Comparison of ENCODE assay signal across 19 cellular contexts in the genomic region with DNA sequence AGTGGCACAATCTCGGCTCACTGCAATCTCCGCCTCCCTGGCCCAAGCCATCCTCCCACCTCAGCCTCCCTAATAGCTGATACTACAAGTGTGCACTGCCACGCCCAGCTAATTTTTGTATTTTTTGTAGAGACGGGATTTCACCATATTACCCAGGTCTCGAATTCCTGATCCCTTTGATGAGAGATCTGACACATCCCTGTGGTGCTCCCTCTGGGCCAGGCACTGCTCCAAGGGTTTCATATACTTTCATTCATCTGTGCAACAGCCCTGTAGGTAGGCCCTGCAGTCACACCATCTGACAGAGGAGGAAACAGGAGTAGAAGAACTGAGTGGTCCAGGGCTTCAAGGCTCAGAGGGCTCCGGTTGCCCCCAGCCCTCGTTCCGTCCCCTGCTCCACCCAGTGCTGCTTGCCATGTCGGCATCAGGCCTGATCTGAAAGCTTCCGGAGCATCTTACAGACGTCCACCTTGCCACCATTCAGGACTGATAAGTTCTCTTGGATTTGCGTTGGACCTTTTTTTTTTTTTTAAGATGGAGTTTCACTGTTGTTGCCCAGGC. TPM values are rescaled to one million over a fixed set of nuclear protein-coding genes. Genes with fewer than 3 reads are reported as not detected.
DNase-seq lines count a peak whose midpoint lies in the region; ATAC-seq and TF ChIP-seq lines count a peak whose summit lies in the region.
"Had no signal": no experiment of that assay in that cellular context is flagged by ENCODE, and none has a peak within 500 bp of the region (broad histone marks: within the 10 kb centered on the region; RNA-seq: fewer than 3 reads in every experiment).

No MANE protein-coding gene starts in this region.

- H3K27ac ChIP-seq in caudate nucleus (ENCODE audit: low read depth, low read length) = no peak overlapping the region
- H3K27ac ChIP-seq: transverse colon had no signal

- H3K36me3 Mint-ChIP-seq in stimulated activated naive CD8-positive, alpha-beta T cell treated with anti-CD3 and anti-CD28 coated beads, Interleukin-15, Interleukin-2, amounts not matched to agents 100 ng/mL and 50 ng/mL, for 24 hours (ENCODE audit: low read depth) = peaks cover 68% of the 10 kb centered on the region
- H3K36me3 Mint-ChIP-seq in T-helper 17 cell (ENCODE audit: low read depth) = peaks cover 5% of the 10 kb centered on the region
- H3K36me3 Mint-ChIP-seq in natural killer cell treated with Interleukin-12 subunit alpha and Interleukin-12 subunit beta and Interleukin-15 and Interleukin-18, amount 100 ng/mL, for 72 hours = peaks cover 25% of the 10 kb centered on the region

- ATAC-seq in stimulated activated naive CD8-positive, alpha-beta T cell treated with anti-CD3 and anti-CD28 coated beads, Interleukin-15, Interleukin-2, amounts not matched to agents 100 U/mL and 50 U/mL, for 24 hours = no peak
- ATAC-seq in T-helper 17 cell = no peak
- ATAC-seq in natural killer cell treated with Interleukin-12 subunit alpha and Interleukin-12 subunit beta and Interleukin-15 and Interleukin-18, amount 100 ng/mL, for 72 hours = no peak
- ATAC-seq: left colon, right cardiac atrium had no signal

- peaks cover 4% of the 10 kb centered on the region for H3K9me3 ChIP-seq in T-helper 17 cell (ENCODE audit: control insufficient read depth, low read length, poor library complexity, severe bottlenecking)
- H3K9me3 ChIP-seq: HAP-1 had no signal

- no peak for TF ChIP-seq CTCF in foreskin fibroblast (IDR thresholded peaks at IDR 0.05; ENCODE audit: low read depth, low read length)

- H3K27me3 Mint-ChIP-seq in stimulated activated naive CD8-positive, alpha-beta T cell treated with anti-CD3 and anti-CD28 coated beads, Interleukin-15, Interleukin-2, amounts not matched to agents 100 ng/mL and 50 ng/mL, for 24 hours = no peaks in the 10 kb centered on the region
- H3K27me3 Mint-ChIP-seq in T-helper 17 cell = no peaks in the 10 kb centered on the region
- H3K27me3 Mint-ChIP-seq in natural killer cell treated with Interleukin-12 subunit alpha and Interleukin-12 subunit beta and Interleukin-15 and Interleukin-18, amount 100 ng/mL, for 72 hours = no peaks in the 10 kb centered on the region

- peak overlapping the region; percentile 48 for H3K27ac Mint-ChIP-seq in stimulated activated naive CD8-positive, alpha-beta T cell treated with anti-CD3 and anti-CD28 coated beads, Interleukin-15, Interleukin-2, amounts not matched to agents 100 ng/mL and 50 ng/mL, for 24 hours
- H3K27ac Mint-ChIP-seq in T-helper 17 cell = peak overlapping the region; percentile 24
- peak overlapping the region in 1 of 2 donors; percentile 30 for H3K27ac Mint-ChIP-seq in natural killer cell treated with Interleukin-12 subunit alpha and Interleukin-12 subunit beta and Interleukin-15 and Interleukin-18, amount 100 ng/mL, for 72 hours

- H3K4me1 Mint-ChIP-seq in stimulated activated naive CD8-positive, alpha-beta T cell treated with anti-CD3 and anti-CD28 coated beads, Interleukin-15, Interleukin-2, amounts not matched to agents 100 ng/mL and 50 ng/mL, for 24 hours (ENCODE audit: low read depth) = peaks cover 60% of the 10 kb centered on the region
- H3K4me1 Mint-ChIP-seq in T-helper 17 cell = peaks cover 27% of the 10 kb centered on the region
- peaks cover 33 to 36% of the 10 kb centered on the region in 2 donors for H3K4me1 Mint-ChIP-seq in natural killer cell treated with Interleukin-12 subunit alpha and Interleukin-12 subunit beta and Interleukin-15 and Interleukin-18, amount 100 ng/mL, for 72 hours (ENCODE audit: low read depth in 2 of 2)

- no peak for DNase-seq in stimulated activated naive CD8-positive, alpha-beta T cell treated with anti-CD3 and anti-CD28 coated beads, Interleukin-15, Interleukin-2, amounts not matched to agents 100 U/mL and 50 U/mL, for 24 hours
- no peak for DNase-seq in T-helper 17 cell
- DNase-seq in natural killer cell treated with Interleukin-12 subunit alpha and Interleukin-12 subunit beta and Interleukin-15 and Interleukin-18, amount 100 ng/mL, for 72 hours (ENCODE audit: low spot score) = no peak
- no peak for DNase-seq in foreskin fibroblast
- DNase-seq in COLO668 (lab: John Stamatoyannopoulos, UW; ENCODE audit: unreplicated experiment) = no peak
- no peak for DNase-seq in caudate nucleus (lab: John Stamatoyannopoulos, UW)
- DNase-seq: activated gamma-delta T cell; effector memory CD4-positive, alpha-beta T cell; left colon; NCI-H2107; NCI-H510A treated with DMSO at 0.1 percent for 48 hours; occipital lobe; right cardiac atrium; stimulated activated naive CD4-positive, alpha-beta T cell; SW 1271; transverse colon had no signal

- no peak overlapping the region for H3K4me3 ChIP-seq in foreskin fibroblast (ENCODE audit: low read depth in 1 of 2, low read length in 2 of 2)
- H3K4me3 ChIP-seq: HAP-1, transverse colon had no signal

- H3K4me3 Mint-ChIP-seq in stimulated activated naive CD8-positive, alpha-beta T cell treated with anti-CD3 and anti-CD28 coated beads, Interleukin-15, Interleukin-2, amounts not matched to agents 100 ng/mL and 50 ng/mL, for 24 hours = no peak overlapping the region
- H3K4me3 Mint-ChIP-seq in T-helper 17 cell = peak overlapping the region; percentile 64
- H3K4me3 Mint-ChIP-seq in natural killer cell treated with Interleukin-12 subunit alpha and Interleukin-12 subunit beta and Interleukin-15 and Interleukin-18, amount 100 ng/mL, for 72 hours = peak overlapping the region; percentile 29

- H3K9me3 Mint-ChIP-seq in stimulated activated naive CD8-positive, alpha-beta T cell treated with anti-CD3 and anti-CD28 coated beads, Interleukin-15, Interleukin-2, amounts not matched to agents 100 ng/mL and 50 ng/mL, for 24 hours = no peaks in the 10 kb centered on the region
- peaks cover 3% of the 10 kb centered on the region for H3K9me3 Mint-ChIP-seq in natural killer cell treated with Interleukin-12 subunit alpha and Interleukin-12 subunit beta and Interleukin-15 and Interleukin-18, amount 100 ng/mL, for 72 hours

RNA-seq across cellular contexts. Expression of gene ZGPAT, which starts 3.3 kb away (rescaled TPM):
- 10 to 100 TPM; 35.0 to 39.8 TPM for total RNA-seq in T-helper 17 cell
- total RNA-seq in natural killer cell treated with Interleukin-12 subunit alpha and Interleukin-12 subunit beta and Interleukin-15 and Interleukin-18, amount 100 ng/mL, for 72 hours = 10 to 100 TPM; 40.8 to 53.0 TPM

RNA-seq across cellular contexts. Expression of gene ARFRP1, which starts 3.4 kb away (rescaled TPM):
- 10 to 100 TPM; 44.0 to 53.2 TPM for total RNA-seq in T-helper 17 cell
- total RNA-seq in natural killer cell treated with Interleukin-12 subunit alpha and Interleukin-12 subunit beta and Interleukin-15 and Interleukin-18, amount 100 ng/mL, for 72 hours = 10 to 100 TPM; 52.4 to 87.0 TPM

RNA-seq across cellular contexts. Expression of gene TNFRSF6B, which starts 14.7 kb away (rescaled TPM):
- total RNA-seq in T-helper 17 cell = not detected
- not detected for total RNA-seq in natural killer cell treated with Interleukin-12 subunit alpha and Interleukin-12 subunit beta and Interleukin-15 and Interleukin-18, amount 100 ng/mL, for 72 hours
- total RNA-seq: G401, occipital lobe had no signal

RNA-seq across cellular contexts. Expression of gene LIME1, which starts 25.3 kb away (rescaled TPM):
- total RNA-seq in T-helper 17 cell = 100 to 1,000 TPM; 156 to 179 TPM
- 10 to 100 TPM in 1 of 2 donors, 1 to 10 TPM in 1; 9.3 to 15.7 TPM for total RNA-seq in natural killer cell treated with Interleukin-12 subunit alpha and Interleukin-12 subunit beta and Interleukin-15 and Interleukin-18, amount 100 ng/mL, for 72 hours

RNA-seq across cellular contexts. Expression of gene SLC2A4RG, which starts 28.4 kb away (rescaled TPM):
- 100 to 1,000 TPM in 1 of 2 donors, 10 to 100 TPM in 1; 98.1 to 103 TPM for total RNA-seq in T-helper 17 cell
- 10 to 100 TPM; 21.0 to 31.1 TPM for total RNA-seq in natural killer cell treated with Interleukin-12 subunit alpha and Interleukin-12 subunit beta and Interleukin-15 and Interleukin-18, amount 100 ng/mL, for 72 hours
